ENCODE assay signal across 1 cellular context in genomic region chr20:25191689-25192088, GRCh38.
TF ChIP-seq lines count a peak whose summit lies in the region.

No MANE protein-coding gene starts in this region.

TF ChIP-seq in SK-N-SH treated with all-trans-retinoic acid at 6 μM for 48 hours, 23 proteins besides CTCF, POLR2A, EP300 and RAD21 (continued from another document):
- TF ChIP-seq PATZ1 (CRISPR knock-in tag; IDR thresholded peaks at IDR 0.05; ENCODE audit: borderline replicate concordance) = no peak
- TF ChIP-seq ARNTL (CRISPR knock-in tag; IDR thresholded peaks at IDR 0.05; ENCODE audit: borderline replicate concordance, low read depth) = no peak
- TF ChIP-seq OSR1 (CRISPR knock-in tag; IDR thresholded peaks at IDR 0.05) = no peak
- TF ChIP-seq TCF4 (CRISPR knock-in tag; IDR thresholded peaks at IDR 0.05; ENCODE audit: borderline replicate concordance) = no peak
- TF ChIP-seq CSDC2 (CRISPR knock-in tag; IDR thresholded peaks at IDR 0.05) = no peak
- no peak for TF ChIP-seq ZFP30 (CRISPR knock-in tag; IDR thresholded peaks at IDR 0.05)
- TF ChIP-seq TOX (CRISPR knock-in tag; IDR thresholded peaks at IDR 0.05; ENCODE audit: borderline replicate concordance) = no peak
- no peak for TF ChIP-seq TSHZ2 (CRISPR knock-in tag; IDR thresholded peaks at IDR 0.05)
- TF ChIP-seq PPARA (CRISPR knock-in tag; IDR thresholded peaks at IDR 0.05; ENCODE audit: borderline replicate concordance) = no peak
- TF ChIP-seq POU6F1 (CRISPR knock-in tag; IDR thresholded peaks at IDR 0.05; ENCODE audit: borderline replicate concordance, low read depth) = no peak
- TF ChIP-seq CSRNP3 (CRISPR knock-in tag; IDR thresholded peaks at IDR 0.05) = no peak
